ENCODE assay signal across 1 cellular context in the genomic region with DNA sequence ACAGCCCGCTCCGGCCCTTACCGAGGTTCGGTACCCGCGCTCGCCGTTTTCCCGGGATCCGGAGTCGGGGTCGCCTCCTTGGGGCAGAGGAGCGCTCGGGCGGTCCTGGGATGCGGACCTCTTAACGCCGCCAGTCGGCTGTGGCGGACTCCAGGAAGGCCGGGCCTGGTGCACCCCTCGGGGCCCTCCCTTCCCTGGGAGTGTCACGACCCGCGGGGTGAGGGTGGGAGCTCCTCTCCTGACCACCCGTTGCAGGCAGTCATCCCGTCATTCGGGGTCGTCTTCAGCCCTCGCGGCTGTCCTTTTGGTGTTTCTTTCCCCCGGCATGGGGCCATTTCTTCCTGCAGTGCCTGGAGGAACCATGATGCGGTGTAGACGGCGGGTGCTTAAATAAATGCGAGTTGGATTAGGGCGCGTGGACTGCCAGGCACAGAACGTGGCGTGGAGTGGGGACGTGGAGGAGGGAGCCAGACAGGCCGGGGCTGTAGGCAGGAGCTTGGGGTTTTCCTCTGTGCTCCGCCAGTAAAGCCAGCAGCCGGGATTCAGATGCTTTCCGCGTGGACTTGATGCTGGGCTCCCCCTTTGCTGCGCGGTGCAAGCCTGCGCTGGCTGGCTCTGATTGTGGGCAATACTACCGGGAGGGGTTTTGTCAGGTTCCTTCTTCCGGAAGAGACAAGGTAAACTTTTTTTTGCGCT.
TF ChIP-seq lines count a peak whose summit lies in the region.

No MANE protein-coding gene starts in this region.

TF ChIP-seq in HepG2, 621 proteins besides CTCF, POLR2A, EP300 and RAD21 (continued from another document and continues in another):
- TF ChIP-seq, protein P1, sequence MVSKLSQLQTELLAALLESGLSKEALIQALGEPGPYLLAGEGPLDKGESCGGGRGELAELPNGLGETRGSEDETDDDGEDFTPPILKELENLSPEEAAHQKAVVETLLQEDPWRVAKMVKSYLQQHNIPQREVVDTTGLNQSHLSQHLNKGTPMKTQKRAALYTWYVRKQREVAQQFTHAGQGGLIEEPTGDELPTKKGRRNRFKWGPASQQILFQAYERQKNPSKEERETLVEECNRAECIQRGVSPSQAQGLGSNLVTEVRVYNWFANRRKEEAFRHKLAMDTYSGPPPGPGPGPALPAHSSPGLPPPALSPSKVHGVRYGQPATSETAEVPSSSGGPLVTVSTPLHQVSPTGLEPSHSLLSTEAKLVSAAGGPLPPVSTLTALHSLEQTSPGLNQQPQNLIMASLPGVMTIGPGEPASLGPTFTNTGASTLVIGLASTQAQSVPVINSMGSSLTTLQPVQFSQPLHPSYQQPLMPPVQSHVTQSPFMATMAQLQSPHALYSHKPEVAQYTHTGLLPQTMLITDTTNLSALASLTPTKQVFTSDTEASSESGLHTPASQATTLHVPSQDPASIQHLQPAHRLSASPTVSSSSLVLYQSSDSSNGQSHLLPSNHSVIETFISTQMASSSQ (IDR thresholded peaks at IDR 0.05; ENCODE audit: low read depth), result no peak
- TF ChIP-seq, protein P1 (CRISPR knock-in tag; IDR thresholded peaks at IDR 0.05; ENCODE audit: borderline replicate concordance), result no peak
- TF ChIP-seq ZNF768 (CRISPR knock-in tag; IDR thresholded peaks at IDR 0.05), result peak; percentile 26
- TF ChIP-seq, protein P2, sequence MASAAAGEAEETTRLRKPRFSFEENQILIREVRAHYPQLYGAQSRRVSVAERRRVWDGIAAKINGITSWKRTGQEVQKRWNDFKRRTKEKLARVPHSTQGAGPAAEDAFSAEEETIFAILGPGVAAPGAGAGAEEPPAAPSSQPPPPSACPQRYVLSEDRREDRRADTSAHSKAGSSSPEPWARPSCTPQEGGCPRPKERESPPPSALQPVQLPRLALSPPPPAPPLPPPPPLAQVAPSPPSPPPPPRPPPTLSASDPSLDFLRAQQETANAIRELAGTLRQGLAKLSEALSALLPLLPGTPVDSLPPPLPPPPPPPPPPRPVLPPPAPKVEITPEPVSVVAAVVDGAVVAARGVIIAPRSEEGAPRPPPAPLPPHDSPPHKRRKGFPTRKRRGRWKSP (CRISPR knock-in tag; IDR thresholded peaks at IDR 0.05), result peak; percentile 71
- TF ChIP-seq ZSCAN29 (CRISPR knock-in tag; conservative IDR thresholded peaks at IDR 0.05), result peak; percentile 97
- TF ChIP-seq, protein P3, sequence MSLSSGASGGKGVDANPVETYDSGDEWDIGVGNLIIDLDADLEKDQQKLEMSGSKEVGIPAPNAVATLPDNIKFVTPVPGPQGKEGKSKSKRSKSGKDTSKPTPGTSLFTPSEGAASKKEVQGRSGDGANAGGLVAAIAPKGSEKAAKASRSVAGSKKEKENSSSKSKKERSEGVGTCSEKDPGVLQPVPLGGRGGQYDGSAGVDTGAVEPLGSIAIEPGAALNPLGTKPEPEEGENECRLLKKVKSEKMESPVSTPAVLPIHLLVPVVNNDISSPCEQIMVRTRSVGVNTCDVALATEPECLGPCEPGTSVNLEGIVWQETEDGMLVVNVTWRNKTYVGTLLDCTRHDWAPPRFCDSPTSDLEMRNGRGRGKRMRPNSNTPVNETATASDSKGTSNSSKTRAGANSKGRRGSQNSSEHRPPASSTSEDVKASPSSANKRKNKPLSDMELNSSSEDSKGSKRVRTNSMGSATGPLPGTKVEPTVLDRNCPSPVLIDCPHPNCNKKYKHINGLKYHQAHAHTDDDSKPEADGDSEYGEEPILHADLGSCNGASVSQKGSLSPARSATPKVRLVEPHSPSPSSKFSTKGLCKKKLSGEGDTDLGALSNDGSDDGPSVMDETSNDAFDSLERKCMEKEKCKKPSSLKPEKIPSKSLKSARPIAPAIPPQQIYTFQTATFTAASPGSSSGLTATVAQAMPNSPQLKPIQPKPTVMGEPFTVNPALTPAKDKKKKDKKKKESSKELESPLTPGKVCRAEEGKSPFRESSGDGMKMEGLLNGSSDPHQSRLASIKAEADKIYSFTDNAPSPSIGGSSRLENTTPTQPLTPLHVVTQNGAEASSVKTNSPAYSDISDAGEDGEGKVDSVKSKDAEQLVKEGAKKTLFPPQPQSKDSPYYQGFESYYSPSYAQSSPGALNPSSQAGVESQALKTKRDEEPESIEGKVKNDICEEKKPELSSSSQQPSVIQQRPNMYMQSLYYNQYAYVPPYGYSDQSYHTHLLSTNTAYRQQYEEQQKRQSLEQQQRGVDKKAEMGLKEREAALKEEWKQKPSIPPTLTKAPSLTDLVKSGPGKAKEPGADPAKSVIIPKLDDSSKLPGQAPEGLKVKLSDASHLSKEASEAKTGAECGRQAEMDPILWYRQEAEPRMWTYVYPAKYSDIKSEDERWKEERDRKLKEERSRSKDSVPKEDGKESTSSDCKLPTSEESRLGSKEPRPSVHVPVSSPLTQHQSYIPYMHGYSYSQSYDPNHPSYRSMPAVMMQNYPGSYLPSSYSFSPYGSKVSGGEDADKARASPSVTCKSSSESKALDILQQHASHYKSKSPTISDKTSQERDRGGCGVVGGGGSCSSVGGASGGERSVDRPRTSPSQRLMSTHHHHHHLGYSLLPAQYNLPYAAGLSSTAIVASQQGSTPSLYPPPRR (CRISPR knock-in tag; IDR thresholded peaks at IDR 0.05; ENCODE audit: borderline replicate concordance), result peak; percentile 8; the same call in 1 of the 2 replicates
- peak; percentile 61 for TF ChIP-seq SAP130 (CRISPR knock-in tag; IDR thresholded peaks at IDR 0.05; ENCODE audit: low read depth)
- TF ChIP-seq ZSCAN31 (CRISPR knock-in tag; IDR thresholded peaks at IDR 0.05; ENCODE audit: low read depth), result no peak
- TF ChIP-seq TOPORS (CRISPR knock-in tag; IDR thresholded peaks at IDR 0.05), result no peak
- peak; percentile 57; the same call in 1 of the 2 replicates for TF ChIP-seq ZNF430 (CRISPR knock-in tag; IDR thresholded peaks at IDR 0.05)
- no peak for TF ChIP-seq ZNF317 (CRISPR knock-in tag; IDR thresholded peaks at IDR 0.05)
- TF ChIP-seq HOXA9 (CRISPR knock-in tag; IDR thresholded peaks at IDR 0.05; ENCODE audit: borderline replicate concordance), result 0 out of 2 replicates have a peak, but pooled peaks have one; percentile 17
- no peak; the same call in 1 of the 2 replicates for TF ChIP-seq KDM2A (CRISPR knock-in tag; IDR thresholded peaks at IDR 0.05; ENCODE audit: borderline replicate concordance, low read depth)
- no peak for TF ChIP-seq NFATC3 (CRISPR knock-in tag; IDR thresholded peaks at IDR 0.05)
- TF ChIP-seq, protein P4, sequence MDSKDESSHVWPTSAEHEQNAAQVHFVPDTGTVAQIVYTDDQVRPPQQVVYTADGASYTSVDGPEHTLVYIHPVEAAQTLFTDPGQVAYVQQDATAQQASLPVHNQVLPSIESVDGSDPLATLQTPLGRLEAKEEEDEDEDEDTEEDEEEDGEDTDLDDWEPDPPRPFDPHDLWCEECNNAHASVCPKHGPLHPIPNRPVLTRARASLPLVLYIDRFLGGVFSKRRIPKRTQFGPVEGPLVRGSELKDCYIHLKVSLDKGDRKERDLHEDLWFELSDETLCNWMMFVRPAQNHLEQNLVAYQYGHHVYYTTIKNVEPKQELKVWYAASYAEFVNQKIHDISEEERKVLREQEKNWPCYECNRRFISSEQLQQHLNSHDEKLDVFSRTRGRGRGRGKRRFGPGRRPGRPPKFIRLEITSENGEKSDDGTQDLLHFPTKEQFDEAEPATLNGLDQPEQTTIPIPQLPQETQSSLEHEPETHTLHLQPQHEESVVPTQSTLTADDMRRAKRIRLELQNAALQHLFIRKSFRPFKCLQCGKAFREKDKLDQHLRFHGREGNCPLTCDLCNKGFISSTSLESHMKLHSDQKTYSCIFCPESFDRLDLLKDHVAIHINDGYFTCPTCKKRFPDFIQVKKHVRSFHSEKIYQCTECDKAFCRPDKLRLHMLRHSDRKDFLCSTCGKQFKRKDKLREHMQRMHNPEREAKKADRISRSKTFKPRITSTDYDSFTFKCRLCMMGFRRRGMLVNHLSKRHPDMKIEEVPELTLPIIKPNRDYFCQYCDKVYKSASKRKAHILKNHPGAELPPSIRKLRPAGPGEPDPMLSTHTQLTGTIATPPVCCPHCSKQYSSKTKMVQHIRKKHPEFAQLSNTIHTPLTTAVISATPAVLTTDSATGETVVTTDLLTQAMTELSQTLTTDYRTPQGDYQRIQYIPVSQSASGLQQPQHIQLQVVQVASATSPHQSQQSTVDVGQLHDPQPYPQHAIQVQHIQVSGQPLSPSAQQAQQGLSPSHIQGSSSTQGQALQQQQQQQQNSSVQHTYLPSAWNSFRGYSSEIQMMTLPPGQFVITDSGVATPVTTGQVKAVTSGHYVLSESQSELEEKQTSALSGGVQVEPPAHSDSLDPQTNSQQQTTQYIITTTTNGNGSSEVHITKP (CRISPR knock-in tag; IDR thresholded peaks at IDR 0.05; ENCODE audit: low read depth), result 0 out of 2 replicates have a peak, but pooled peaks have one; percentile 49
- peak; percentile 49 for TF ChIP-seq AGO2 (optimal IDR thresholded peaks at IDR 0.05; ENCODE audit: low read depth, low read length)
- peak; percentile 7 for TF ChIP-seq RBM39 (IDR thresholded peaks at IDR 0.05; ENCODE audit: low read depth, low read length, poor library complexity, severe bottlenecking)
- TF ChIP-seq ZNF879 (CRISPR knock-in tag; IDR thresholded peaks at IDR 0.05), result peak; percentile 46; the same call in 1 of the 2 replicates
- TF ChIP-seq, protein P5, sequence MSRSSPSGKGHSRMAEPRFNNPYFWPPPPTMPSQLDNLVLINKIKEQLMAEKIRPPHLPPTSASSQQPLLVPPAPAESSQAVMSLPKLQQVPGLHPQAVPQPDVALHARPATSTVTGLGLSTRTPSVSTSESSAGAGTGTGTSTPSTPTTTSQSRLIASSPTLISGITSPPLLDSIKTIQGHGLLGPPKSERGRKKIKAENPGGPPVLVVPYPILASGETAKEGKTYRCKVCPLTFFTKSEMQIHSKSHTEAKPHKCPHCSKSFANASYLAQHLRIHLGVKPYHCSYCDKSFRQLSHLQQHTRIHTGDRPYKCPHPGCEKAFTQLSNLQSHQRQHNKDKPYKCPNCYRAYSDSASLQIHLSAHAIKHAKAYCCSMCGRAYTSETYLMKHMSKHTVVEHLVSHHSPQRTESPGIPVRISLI (CRISPR knock-in tag; IDR thresholded peaks at IDR 0.05; ENCODE audit: borderline replicate concordance), result 0 out of 2 replicates have a peak, but pooled peaks have one; percentile 10
- peak; percentile 63; the same call in 1 of the 2 replicates for TF ChIP-seq ZNF891 (CRISPR knock-in tag; IDR thresholded peaks at IDR 0.05)
- TF ChIP-seq MTF2 (CRISPR knock-in tag; IDR thresholded peaks at IDR 0.05; ENCODE audit: borderline replicate concordance), result 0 out of 2 replicates have a peak, but pooled peaks have one; percentile 32
- no peak for TF ChIP-seq PCBP2 (optimal IDR thresholded peaks at IDR 0.05; ENCODE audit: low read depth, low read length, poor library complexity, severe bottlenecking)
- TF ChIP-seq, protein P6, sequence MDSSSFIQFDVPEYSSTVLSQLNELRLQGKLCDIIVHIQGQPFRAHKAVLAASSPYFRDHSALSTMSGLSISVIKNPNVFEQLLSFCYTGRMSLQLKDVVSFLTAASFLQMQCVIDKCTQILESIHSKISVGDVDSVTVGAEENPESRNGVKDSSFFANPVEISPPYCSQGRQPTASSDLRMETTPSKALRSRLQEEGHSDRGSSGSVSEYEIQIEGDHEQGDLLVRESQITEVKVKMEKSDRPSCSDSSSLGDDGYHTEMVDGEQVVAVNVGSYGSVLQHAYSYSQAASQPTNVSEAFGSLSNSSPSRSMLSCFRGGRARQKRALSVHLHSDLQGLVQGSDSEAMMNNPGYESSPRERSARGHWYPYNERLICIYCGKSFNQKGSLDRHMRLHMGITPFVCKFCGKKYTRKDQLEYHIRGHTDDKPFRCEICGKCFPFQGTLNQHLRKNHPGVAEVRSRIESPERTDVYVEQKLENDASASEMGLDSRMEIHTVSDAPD (CRISPR knock-in tag; IDR thresholded peaks at IDR 0.05), result no peak
- TF ChIP-seq, protein P7, sequence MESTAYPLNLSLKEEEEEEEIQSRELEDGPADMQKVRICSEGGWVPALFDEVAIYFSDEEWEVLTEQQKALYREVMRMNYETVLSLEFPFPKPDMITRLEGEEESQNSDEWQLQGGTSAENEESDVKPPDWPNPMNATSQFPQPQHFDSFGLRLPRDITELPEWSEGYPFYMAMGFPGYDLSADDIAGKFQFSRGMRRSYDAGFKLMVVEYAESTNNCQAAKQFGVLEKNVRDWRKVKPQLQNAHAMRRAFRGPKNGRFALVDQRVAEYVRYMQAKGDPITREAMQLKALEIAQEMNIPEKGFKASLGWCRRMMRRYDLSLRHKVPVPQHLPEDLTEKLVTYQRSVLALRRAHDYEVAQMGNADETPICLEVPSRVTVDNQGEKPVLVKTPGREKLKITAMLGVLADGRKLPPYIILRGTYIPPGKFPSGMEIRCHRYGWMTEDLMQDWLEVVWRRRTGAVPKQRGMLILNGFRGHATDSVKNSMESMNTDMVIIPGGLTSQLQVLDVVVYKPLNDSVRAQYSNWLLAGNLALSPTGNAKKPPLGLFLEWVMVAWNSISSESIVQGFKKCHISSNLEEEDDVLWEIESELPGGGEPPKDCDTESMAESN (CRISPR knock-in tag; conservative IDR thresholded peaks at IDR 0.05), result 0 out of 2 replicates have a peak, but pooled peaks have one; percentile 6
- TF ChIP-seq SOX5 (CRISPR knock-in tag; IDR thresholded peaks at IDR 0.05; ENCODE audit: borderline replicate concordance), result 0 out of 2 replicates have a peak, but pooled peaks have one; percentile 6
- TF ChIP-seq ZNF251 (CRISPR knock-in tag; IDR thresholded peaks at IDR 0.05), result no peak
- no peak for TF ChIP-seq ZSCAN22 (CRISPR knock-in tag; IDR thresholded peaks at IDR 0.05)
- TF ChIP-seq, protein P8, sequence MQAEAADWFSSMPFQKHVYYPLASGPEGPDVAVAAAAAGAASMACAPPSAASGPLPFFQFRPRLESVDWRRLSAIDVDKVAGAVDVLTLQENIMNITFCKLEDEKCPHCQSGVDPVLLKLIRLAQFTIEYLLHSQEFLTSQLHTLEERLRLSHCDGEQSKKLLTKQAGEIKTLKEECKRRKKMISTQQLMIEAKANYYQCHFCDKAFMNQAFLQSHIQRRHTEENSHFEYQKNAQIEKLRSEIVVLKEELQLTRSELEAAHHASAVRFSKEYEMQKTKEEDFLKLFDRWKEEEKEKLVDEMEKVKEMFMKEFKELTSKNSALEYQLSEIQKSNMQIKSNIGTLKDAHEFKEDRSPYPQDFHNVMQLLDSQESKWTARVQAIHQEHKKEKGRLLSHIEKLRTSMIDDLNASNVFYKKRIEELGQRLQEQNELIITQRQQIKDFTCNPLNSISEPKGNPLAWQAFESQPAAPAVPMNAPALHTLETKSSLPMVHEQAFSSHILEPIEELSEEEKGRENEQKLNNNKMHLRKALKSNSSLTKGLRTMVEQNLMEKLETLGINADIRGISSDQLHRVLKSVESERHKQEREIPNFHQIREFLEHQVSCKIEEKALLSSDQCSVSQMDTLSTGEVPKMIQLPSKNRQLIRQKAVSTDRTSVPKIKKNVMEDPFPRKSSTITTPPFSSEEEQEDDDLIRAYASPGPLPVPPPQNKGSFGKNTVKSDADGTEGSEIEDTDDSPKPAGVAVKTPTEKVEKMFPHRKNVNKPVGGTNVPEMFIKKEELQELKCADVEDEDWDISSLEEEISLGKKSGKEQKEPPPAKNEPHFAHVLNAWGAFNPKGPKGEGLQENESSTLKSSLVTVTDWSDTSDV (CRISPR knock-in tag; IDR thresholded peaks at IDR 0.05), result peak; percentile 72; the same call in 1 of the 2 replicates
- no peak for TF ChIP-seq REXO4 (CRISPR knock-in tag; IDR thresholded peaks at IDR 0.05; ENCODE audit: borderline replicate concordance)
- TF ChIP-seq NPAS2 (CRISPR knock-in tag; IDR thresholded peaks at IDR 0.05; ENCODE audit: borderline replicate concordance), result no peak
